1 cellular context compared by ENCODE assay signal in genomic region chr3:149251186-149251585, GRCh38.
TF ChIP-seq lines count a peak whose summit lies in the region.

No MANE protein-coding gene starts in this region.

TF ChIP-seq in H1, 55 proteins besides CTCF, POLR2A, EP300 and RAD21:
- TF ChIP-seq NANOG (IDR thresholded peaks at IDR 0.05; ENCODE audit: insufficient read depth, low read depth, low read length, poor library complexity, severe bottlenecking) (no peak), SP2 (IDR thresholded peaks at IDR 0.05; ENCODE audit: low read length) (no peak)
